ENCODE assay signal across 25 cellular contexts in the genomic region with DNA sequence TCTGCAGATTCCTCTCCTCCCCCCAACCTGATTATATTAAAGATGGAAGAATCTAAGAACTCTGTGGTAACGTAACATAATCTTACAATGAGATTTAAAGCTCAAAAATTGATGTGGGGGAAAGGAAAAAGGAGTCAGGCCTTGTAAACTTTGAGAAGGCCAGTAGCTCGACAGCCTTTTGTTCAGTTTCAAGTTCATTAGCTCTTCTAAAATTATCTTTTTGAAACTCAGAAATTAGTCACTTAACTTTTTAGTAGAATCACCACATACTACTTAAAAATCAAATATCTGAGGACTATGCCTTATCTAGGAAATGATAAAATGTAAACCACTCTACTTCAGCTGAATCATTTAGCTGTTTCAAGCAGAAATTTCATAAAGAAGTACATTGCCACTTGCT.
"Had no signal": no experiment of that assay in that cellular context is flagged by ENCODE, and none has a peak within 500 bp of the region (broad histone marks: within the 10 kb centered on the region; RNA-seq: fewer than 3 reads in every experiment).

No MANE protein-coding gene starts in this region.

- H3K27ac ChIP-seq: ovary, prostate gland, skin epidermis, stomach, thyroid gland had no signal

- H3K4me3 ChIP-seq: ovary, prostate gland, skin epidermis, stomach, thyroid gland had no signal

- ATAC-seq: activated CD4-positive, alpha-beta T cell treated with anti-CD3 and anti-CD28 coated beads for 36 hours; activated CD8-positive, alpha-beta memory T cell treated with anti-CD3 and anti-CD28 coated beads, Interleukin-2, amount 10 ng/mL, durations not matched to agents 7 days and 5 days; activated CD8-positive, alpha-beta T cell treated with anti-CD3 and anti-CD28 coated beads, Interleukin-2, amount 10 ng/mL, durations not matched to agents 7 days and 5 days; esophagus mucosa; left cardiac atrium; naive thymus-derived CD4-positive, alpha-beta T cell; sciatic nerve; stimulated activated naive B cell treated with anti-CD40 and anti-IgM and Interleukin-4, amounts not matched to agents 10 μg/mL and 1 μg/mL and 100 μg/mL, for 72 hours had no signal

- H3K9me3 ChIP-seq: ovary, prostate gland, stomach, thyroid gland had no signal

- H3K36me3 ChIP-seq: ovary, prostate gland, stomach, thyroid gland had no signal

- H3K27me3 ChIP-seq: ovary, stomach, thyroid gland had no signal

- DNase-seq: activated CD4-positive, alpha-beta T cell treated with anti-CD3 and anti-CD28 coated beads for 36 hours; activated CD4-positive, CD25-positive, alpha-beta regulatory T cell; activated CD8-positive, alpha-beta memory T cell treated with anti-CD3 and anti-CD28 coated beads, Interleukin-2, amount 10 ng/mL, durations not matched to agents 7 days and 5 days; activated CD8-positive, alpha-beta T cell treated with anti-CD3 and anti-CD28 coated beads, Interleukin-2, amount 10 ng/mL, durations not matched to agents 7 days and 5 days; activated naive CD4-positive, alpha-beta T cell treated with Interleukin-2 at 50 U/mL for 16 hours; activated T-cell treated with anti-CD3 and anti-CD28 coated beads, Interleukin-2, amount 50 U/mL, for 48 hours; anterior cingulate cortex; endodermal cell; foreskin fibroblast; head of caudate nucleus; hippocampal formation; left cardiac atrium; midbrain; naive thymus-derived CD4-positive, alpha-beta T cell; ovary; retina; stimulated activated CD4-positive, alpha-beta T cell treated with anti-CD3 and anti-CD28 coated beads, Interleukin-4, amount 100 ng/mL, for 4 hours; stimulated activated CD8-positive, alpha-beta memory T cell treated with anti-CD3 and anti-CD28 coated beads, Interleukin-4, amount 100 ng/mL, for 48 hours; stimulated activated naive B cell treated with anti-CD40 and anti-IgM and Interleukin-4, amounts not matched to agents 10 μg/mL and 1 μg/mL and 100 μg/mL, for 72 hours; stomach; thyroid gland had no signal

- H3K4me1 ChIP-seq: prostate gland, stomach, thyroid gland had no signal
